ENCODE assay signal across 23 cellular contexts in genomic region chr7:69762821-69763352, GRCh38.
DNase-seq lines count a peak whose midpoint lies in the region; ATAC-seq, FAIRE-seq and TF ChIP-seq lines count a peak whose summit lies in the region.
"Had no signal": no experiment of that assay in that cellular context is flagged by ENCODE, and none has a peak within 500 bp of the region (broad histone marks: within the 10 kb centered on the region; RNA-seq: fewer than 3 reads in every experiment).

No MANE protein-coding gene starts in this region.

- no peak for TF ChIP-seq CTCF in RWPE1 (conservative IDR thresholded peaks at IDR 0.05; ENCODE audit: low read depth)

- CTCF ChIA-PET in RWPE1 (lab: Yijun Ruan, JAX): no interaction called here

- DNase-seq in GM19239 (ENCODE audit: insufficient read length, low spot score) (no peak), RWPE1 (ENCODE audit: low spot score) (peak; percentile 13), SIG-M5 treated with dmso at 0.1 percent for 504 hours (lab: John Stamatoyannopoulos, UW; ENCODE audit: unreplicated experiment) (no peak), HCEC 1CT (no peak), retina (no peak), DMS53 treated with DMSO at 0.1 percent for 48 hours (lab: John Stamatoyannopoulos, UW; ENCODE audit: unreplicated experiment) (no peak)
- DNase-seq: ACHN; activated CD4-positive, alpha-beta T cell treated with anti-CD3 and anti-CD28 coated beads for 4 hours; activated gamma-delta T cell treated with Interleukin-2 at 50 U/mL for 16 hours; CD4-positive, CD25-positive, alpha-beta regulatory T cell; DMS53; effector CD4-positive, alpha-beta T cell; GOT3; heart left ventricle; immature natural killer cell; lower lobe of right lung; NCI-H2081 treated with DMSO at 0.1 percent for 48 hours; NCI-H774; T1000 had no signal

- ATAC-seq in GM18498 (IDR thresholded peaks at IDR 0.05; ENCODE audit: unreplicated experiment): peak; percentile 57
- ATAC-seq in HG02798 (IDR thresholded peaks at IDR 0.05; ENCODE audit: poor library complexity, unreplicated experiment): peak; percentile 62
- ATAC-seq: heart left ventricle, lower lobe of right lung, Panc1 had no signal

- H3K27ac ChIP-seq in RWPE1: no peak overlapping the region
- H3K27ac ChIP-seq: heart left ventricle, lower lobe of right lung, SK-N-MC had no signal

- POLR2A ChIA-PET in RWPE1 (lab: Yijun Ruan, JAX; ENCODE audit: low non-redundant PET): no interaction called here

- FAIRE-seq in GM19239 (lab: Jason Lieb, UNC): peak; percentile 39
